24 cellular contexts compared by ENCODE assay signal in the genomic region with DNA sequence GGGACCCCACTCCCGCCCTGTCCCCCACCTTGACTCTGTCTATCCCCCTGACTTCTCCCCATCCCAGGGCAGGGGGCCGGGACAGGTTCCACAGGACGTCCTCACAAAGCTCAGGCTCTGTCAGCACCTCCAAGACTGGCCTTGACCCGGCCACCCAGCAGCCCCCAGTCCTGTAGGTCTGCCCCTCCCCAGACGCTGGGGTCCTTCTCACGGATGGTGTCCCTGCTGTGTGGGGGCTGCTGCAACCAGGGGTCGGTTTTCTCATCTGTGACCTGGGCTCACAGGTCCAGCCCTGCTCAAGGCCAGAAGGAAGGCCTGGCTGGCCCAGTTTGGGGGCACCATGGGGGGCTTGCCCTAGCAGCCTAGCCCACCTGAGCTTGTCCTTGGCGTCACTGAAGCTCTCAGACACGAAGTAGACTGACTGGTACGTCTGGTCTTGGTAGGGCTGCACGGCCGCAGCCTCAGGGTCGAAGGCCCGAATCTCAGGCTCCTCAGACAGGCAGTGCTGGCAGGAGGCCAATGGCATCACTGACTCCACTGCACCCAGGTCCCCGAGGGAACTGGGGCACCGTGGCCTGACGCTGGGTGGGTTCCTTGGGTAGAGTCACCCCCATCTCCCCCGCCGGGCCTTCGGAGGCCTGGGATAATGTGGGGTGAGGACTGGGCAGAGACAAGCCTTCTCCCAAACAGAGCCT. TPM values are rescaled to one million over a fixed set of nuclear protein-coding genes. Genes with fewer than 3 reads are reported as not detected.
"Had no signal": no experiment of that assay in that cellular context is flagged by ENCODE, and none has a peak within 500 bp of the region (broad histone marks: within the 10 kb centered on the region; RNA-seq: fewer than 3 reads in every experiment).

No MANE protein-coding gene starts in this region.

- H3K9me3 Mint-ChIP-seq: naive B cell, nephron had no signal

- H3K27ac ChIP-seq: heart left ventricle, suprapubic skin, tibial artery, upper lobe of left lung, uterus had no signal

- H3K4me3 Mint-ChIP-seq: nephron had no signal

- H3K27me3 ChIP-seq: uterus had no signal

- H3K27ac Mint-ChIP-seq: nephron had no signal

- H3K4me3 ChIP-seq: heart left ventricle, lung, suprapubic skin, tibial artery, upper lobe of left lung, uterus had no signal

- H3K4me1 Mint-ChIP-seq: naive B cell, nephron had no signal

- H3K9me3 ChIP-seq: heart left ventricle, suprapubic skin, tibial artery, upper lobe of left lung, uterus had no signal

- ATAC-seq: esophagus mucosa; heart left ventricle; left colon; left ventricle myocardium superior; stimulated activated naive CD8-positive, alpha-beta T cell treated with anti-CD3 and anti-CD28 coated beads, Interleukin-15, Interleukin-2, amounts not matched to agents 100 U/mL and 50 U/mL, for 24 hours had no signal

- H3K36me3 ChIP-seq: heart left ventricle, suprapubic skin, tibial artery, upper lobe of left lung, uterus had no signal

- H3K36me3 Mint-ChIP-seq: naive B cell had no signal

- DNase-seq: effector memory CD4-positive, alpha-beta T cell; heart left ventricle; hippocampal formation; left ventricle myocardium superior; mesendoderm; naive B cell; posterior cingulate gyrus; small intestine; stimulated activated CD4-positive, alpha-beta T cell treated with anti-CD3 and anti-CD28 coated beads, Interleukin-2, amount 100 ng/mL, for 48 hours; stimulated activated naive CD8-positive, alpha-beta T cell treated with anti-CD3 and anti-CD28 coated beads, Interleukin-15, Interleukin-2, amounts not matched to agents 100 U/mL and 50 U/mL, for 24 hours; tibial artery; uterus had no signal

RNA-seq across cellular contexts. Expression of a gene that starts 4.0 kb away (rescaled TPM):
- total RNA-seq: esophagus mucosa, fibroblast of lung, frontal cortex, glomerular endothelial cell, kidney epithelial cell, left ventricle myocardium superior, lung, osteocyte, pulmonary artery endothelial cell, suprapubic skin, uterus had no signal
- polyA plus RNA-seq: fibroblast of lung had no signal

RNA-seq across cellular contexts. Expression of a gene that starts 6.6 kb away (rescaled TPM):
- total RNA-seq: heart left ventricle, kidney epithelial cell, left colon, left ventricle myocardium superior, pulmonary artery endothelial cell, upper lobe of left lung had no signal
- polyA plus RNA-seq: fibroblast of lung had no signal
